In genomic region chr11:92129811-92130210, GRCh38 we compare ENCODE assay signal across 15 cellular contexts.
DNase-seq lines count a peak whose midpoint lies in the region; ATAC-seq lines count a peak whose summit lies in the region.
"Had no signal": no experiment of that assay in that cellular context is flagged by ENCODE, and none has a peak within 500 bp of the region (broad histone marks: within the 10 kb centered on the region; RNA-seq: fewer than 3 reads in every experiment).

No MANE protein-coding gene starts in this region.

- no peaks in the 10 kb centered on the region for H3K36me3 Mint-ChIP-seq in activated CD4-positive, alpha-beta T cell treated with anti-CD3 and anti-CD28 coated beads for 36 hours (ENCODE audit: low read depth)
- H3K36me3 Mint-ChIP-seq: CD4-positive, alpha-beta memory T cell; T-cell had no signal

- no peak overlapping the region for H2BK120ac ChIP-seq in mesenchymal stem cell (ENCODE audit: low read depth, low read length)

- H3K4me2 ChIP-seq in mesenchymal stem cell (ENCODE audit: low read length, poor library complexity, severe bottlenecking) = no peak overlapping the region

- no peak overlapping the region for H2AFZ ChIP-seq in ACC112 (ENCODE audit: low read length, unreplicated experiment)
- no peak overlapping the region for H2AFZ ChIP-seq in mesenchymal stem cell (ENCODE audit: low read depth, low read length)

- no peak overlapping the region for H2BK5ac ChIP-seq in mesenchymal stem cell (ENCODE audit: low read depth, low read length, poor library complexity, severe bottlenecking)

- intact Hi-C loops in activated CD4-positive, alpha-beta T cell treated with anti-CD3 and anti-CD28 coated beads for 36 hours (cut with DNase I, micrococcal nuclease) = no loop called here

- H3K27ac Mint-ChIP-seq in activated CD4-positive, alpha-beta T cell treated with anti-CD3 and anti-CD28 coated beads for 36 hours = no peak overlapping the region
- H3K27ac Mint-ChIP-seq: CD4-positive, alpha-beta memory T cell; T-cell had no signal

- no peak overlapping the region for H3K14ac ChIP-seq in mesenchymal stem cell (ENCODE audit: low read length in 2 of 2)

- H3K27me3 ChIP-seq in ACC112 (ENCODE audit: insufficient read depth, low read length) (no peaks in the 10 kb centered on the region), mesenchymal stem cell (ENCODE audit: control insufficient read depth in 1 of 2, insufficient read depth in 1 of 2, low read length in 2 of 2) (no peaks in the 10 kb centered on the region)

- H3K9me3 ChIP-seq in mesenchymal stem cell (ENCODE audit: control insufficient read depth, low read length) = no peaks in the 10 kb centered on the region

- no peak overlapping the region for H4K91ac ChIP-seq in mesenchymal stem cell (ENCODE audit: low read length)

- no peaks in the 10 kb centered on the region for H3K36me3 ChIP-seq in ACC112 (ENCODE audit: insufficient read depth, low read length)
- H3K36me3 ChIP-seq in mesenchymal stem cell (ENCODE audit: control insufficient read depth in 1 of 2, insufficient read depth in 2 of 2, low read depth in 1 of 2, low read length in 2 of 2) = no peaks in the 10 kb centered on the region

- no peak for ATAC-seq in activated CD4-positive, alpha-beta T cell treated with anti-CD3 and anti-CD28 coated beads for 36 hours
- no peak for ATAC-seq in GM21423 (IDR thresholded peaks at IDR 0.05; ENCODE audit: unreplicated experiment)
- ATAC-seq: T-cell had no signal

- 50% methylated on average over 1 of the region's 1 CpG for WGBS in mesenchymal stem cell

- CTCF ChIA-PET in activated CD4-positive, alpha-beta T cell treated with anti-CD3 and anti-CD28 coated beads for 36 hours (lab: Charles Lee) = no interaction called here

- H2BK15ac ChIP-seq in mesenchymal stem cell (ENCODE audit: low read depth, poor library complexity, severe bottlenecking) = no peak overlapping the region

- no peaks in the 10 kb centered on the region for H3K4me1 Mint-ChIP-seq in activated CD4-positive, alpha-beta T cell treated with anti-CD3 and anti-CD28 coated beads for 36 hours
- H3K4me1 Mint-ChIP-seq: CD4-positive, alpha-beta memory T cell; T-cell had no signal

- no peaks in the 10 kb centered on the region for H3K79me1 ChIP-seq in mesenchymal stem cell (replicated peaks; ENCODE audit: low read length, poor library complexity, severe bottlenecking)

- H3K9ac ChIP-seq in mesenchymal stem cell (ENCODE audit: low read length) = peak overlapping the region; percentile 14

- H3K9me3 Mint-ChIP-seq in activated CD4-positive, alpha-beta T cell treated with anti-CD3 and anti-CD28 coated beads for 36 hours (ENCODE audit: low read depth) = peaks cover 12% of the 10 kb centered on the region

- no peak overlapping the region for H3K4ac ChIP-seq in mesenchymal stem cell (ENCODE audit: low read depth in 1 of 2, low read length in 2 of 2)

- no peaks in the 10 kb centered on the region for H3K27me3 Mint-ChIP-seq in activated CD4-positive, alpha-beta T cell treated with anti-CD3 and anti-CD28 coated beads for 36 hours
- H3K27me3 Mint-ChIP-seq: CD4-positive, alpha-beta memory T cell; T-cell had no signal

- no peak overlapping the region for H3K23ac ChIP-seq in mesenchymal stem cell (ENCODE audit: low read length in 2 of 2)

- H3K4me1 ChIP-seq in ACC112 (ENCODE audit: control insufficient read depth, insufficient read depth, low read length, unreplicated experiment) = no peaks in the 10 kb centered on the region
- no peaks in the 10 kb centered on the region for H3K4me1 ChIP-seq in mesenchymal stem cell (ENCODE audit: control insufficient read depth, insufficient read depth, low read depth, low read length)

- DNase-seq in Daoy (ENCODE audit: low read depth) (peak; percentile 6), NCI-H69 (lab: John Stamatoyannopoulos, UW) (peak; percentile 95), mesenchymal stem cell (no peak)
- no peak for DNase-seq in activated CD4-positive, alpha-beta T cell treated with anti-CD3 and anti-CD28 coated beads for 36 hours
- DNase-seq in stimulated activated CD4-positive, alpha-beta T cell treated with anti-CD3 and anti-CD28 coated beads, Interleukin-2, amount 100 ng/mL, for 48 hours = no peak
- DNase-seq: CD4-positive, alpha-beta memory T cell; H7; Kasumi-1; NCI-H1105 treated with DMSO at 0.1 percent for 48 hours; NCI-H187 treated with DMSO at 0.1 percent for 48 hours; NCI-H2171; NCI-H510A treated with DMSO at 0.1 percent for 48 hours; T-cell had no signal

- POLR2A ChIA-PET in activated CD4-positive, alpha-beta T cell treated with anti-CD3 and anti-CD28 coated beads for 36 hours (lab: Charles Lee) = no interaction called here

- H3K27ac ChIP-seq in ACC112 (ENCODE audit: low read depth, low read length) = peak overlapping the region; percentile 23; the same call in 1 of the 2 replicates
- no peak overlapping the region for H3K27ac ChIP-seq in mesenchymal stem cell (ENCODE audit: low read length, poor library complexity, severe bottlenecking)

- no peak overlapping the region for H3K4me3 ChIP-seq in ACC112 (ENCODE audit: low read depth, low read length)
- H3K4me3 ChIP-seq in mesenchymal stem cell (ENCODE audit: insufficient read depth in 1 of 2, low read depth in 1 of 2, low read length in 2 of 2) = peak overlapping the region in 1 of 2 experiments; percentile 10

- no peak overlapping the region for H3K18ac ChIP-seq in mesenchymal stem cell (ENCODE audit: low read depth in 1 of 2, low read length in 2 of 2)

- H3K79me2 ChIP-seq in ACC112 (ENCODE audit: control insufficient read depth, insufficient read depth, low read length, unreplicated experiment) = no peaks in the 10 kb centered on the region

- no peak overlapping the region for H4K8ac ChIP-seq in mesenchymal stem cell (ENCODE audit: low read length)

- H3K4me3 Mint-ChIP-seq in activated CD4-positive, alpha-beta T cell treated with anti-CD3 and anti-CD28 coated beads for 36 hours = no peak overlapping the region
- H3K4me3 Mint-ChIP-seq: CD4-positive, alpha-beta memory T cell; T-cell had no signal

- no peak overlapping the region for H2BK12ac ChIP-seq in mesenchymal stem cell (ENCODE audit: low read length in 2 of 2)

- no peak overlapping the region for H2AK5ac ChIP-seq in mesenchymal stem cell (ENCODE audit: low read length, severe bottlenecking)

Comparison
In these comparisons a context has a peak if more than half of its experiments do, and no peak if none do; other contexts are left out.
1. DNase-seq: peak in Daoy (single experiment) and NCI-H69 (single experiment); none in mesenchymal stem cell (single experiment), activated CD4-positive, alpha-beta T cell treated with anti-CD3 and anti-CD28 coated beads for 36 hours (single experiment) and stimulated activated CD4-positive, alpha-beta T cell treated with anti-CD3 and anti-CD28 coated beads, Interleukin-2, amount 100 ng/mL, for 48 hours (0 of 2).